9 cellular contexts compared by ENCODE assay signal in genomic region chr15:78076231-78077052, GRCh38. TPM values are rescaled to one million over a fixed set of nuclear protein-coding genes. Genes with fewer than 3 reads are reported as not detected.
A peak's percentile ranks its signal among the peaks of the same experiment; 100 is the strongest.
DNase-seq lines count a peak whose midpoint lies in the region; ATAC-seq, FAIRE-seq and TF ChIP-seq lines count a peak whose summit lies in the region.
"Had no signal": no experiment of that assay in that cellular context is flagged by ENCODE, and none has a peak within 500 bp of the region (broad histone marks: within the 10 kb centered on the region; RNA-seq: fewer than 3 reads in every experiment).

No MANE protein-coding gene starts in this region.

- peaks cover 50% of the 10 kb centered on the region for H3K4me1 Mint-ChIP-seq in activated naive CD4-positive, alpha-beta T cell treated with anti-CD3 and anti-CD28 coated beads, Interleukin-2, amount 50 U/mL, for 24 hours
- peaks cover 50% of the 10 kb centered on the region for H3K4me1 Mint-ChIP-seq in stimulated activated effector memory CD8-positive, alpha-beta T cell treated with anti-CD3 and anti-CD28 coated beads, Interleukin-12 subunit alpha, Interleukin-12 subunit beta, amount 100 ng/mL, for 72 hours

- no peak for TF ChIP-seq RAD21 in A549 (conservative IDR thresholded peaks at IDR 0.05 in 1 of 2, IDR thresholded peaks at IDR 0.05 in 1 of 2)

- H3K27me3 ChIP-seq in HAP-1 (ENCODE audit: low read depth) = no peaks in the 10 kb centered on the region

- H3K4me1 ChIP-seq in A549 = peaks cover 20% of the 10 kb centered on the region
- peaks cover 38% of the 10 kb centered on the region for H3K4me1 ChIP-seq in HAP-1

- CTCF ChIA-PET in A549 (lab: Yijun Ruan, JAX) = interaction anchor here (0.8 to 8.2 kb wide), 9 partner anchors 15 to 117 kb away, joined by 3 to 57 read pairs (median 4); no protein-coding TSS in a partner anchor

- TF ChIP-seq CTCF in A549 (IDR thresholded peaks at IDR 0.05) = no peak; the same call in 2 of the 3 replicates

- in situ Hi-C loops in HAP-1 (cut with MboI; ENCODE audit: low sequenced_read_pairs) = no loop called here

- H3K36me3 ChIP-seq in HAP-1 (replicated peaks) = no peaks in the 10 kb centered on the region

- no peaks in the 10 kb centered on the region for H3K9me3 ChIP-seq in A549
- H3K9me3 ChIP-seq in HAP-1 = no peaks in the 10 kb centered on the region

- no peaks in the 10 kb centered on the region for H3K27me3 Mint-ChIP-seq in activated naive CD4-positive, alpha-beta T cell treated with anti-CD3 and anti-CD28 coated beads, Interleukin-2, amount 50 U/mL, for 24 hours

- H3K27ac Mint-ChIP-seq in activated naive CD4-positive, alpha-beta T cell treated with anti-CD3 and anti-CD28 coated beads, Interleukin-2, amount 50 U/mL, for 24 hours = peak overlapping the region; percentile 91
- H3K27ac Mint-ChIP-seq in stimulated activated effector memory CD8-positive, alpha-beta T cell treated with anti-CD3 and anti-CD28 coated beads, Interleukin-12 subunit alpha, Interleukin-12 subunit beta, amount 100 ng/mL, for 72 hours = peak overlapping the region; percentile 94

- DNase-seq in A549 (ENCODE audit: low read depth in 1 of 2, low spot score in 1 of 2) (no peak), HAP-1 (ENCODE audit: low spot score in 2 of 2) (peak; percentile 68 to 77), inferior parietal cortex (ENCODE audit: extremely low spot score) (no peak), GOT3 (lab: John Stamatoyannopoulos, UW) (no peak)
- DNase-seq in stimulated activated effector memory CD8-positive, alpha-beta T cell treated with anti-CD3 and anti-CD28 coated beads, Interleukin-12 subunit alpha, Interleukin-12 subunit beta, amount 100 ng/mL, for 72 hours (ENCODE audit: low spot score in 2 of 2) = no peak

- H3K4me3 Mint-ChIP-seq in activated naive CD4-positive, alpha-beta T cell treated with anti-CD3 and anti-CD28 coated beads, Interleukin-2, amount 50 U/mL, for 24 hours = peak overlapping the region; percentile 95
- H3K4me3 Mint-ChIP-seq in stimulated activated effector memory CD8-positive, alpha-beta T cell treated with anti-CD3 and anti-CD28 coated beads, Interleukin-12 subunit alpha, Interleukin-12 subunit beta, amount 100 ng/mL, for 72 hours = peak overlapping the region; percentile 97

- peak; percentile 39 to 57 for ATAC-seq in A549
- peak; percentile 43 for ATAC-seq in stimulated activated effector memory CD8-positive, alpha-beta T cell treated with anti-CD3 and anti-CD28 coated beads, Interleukin-12 subunit alpha, Interleukin-12 subunit beta, amount 100 ng/mL, for 72 hours
- ATAC-seq in HG02884 (IDR thresholded peaks at IDR 0.05; ENCODE audit: unreplicated experiment) = no peak

- FAIRE-seq in A549 (lab: Jason Lieb, UNC) = no peak
- FAIRE-seq: islet of Langerhans had no signal

- H3K27ac ChIP-seq in A549 = peak overlapping the region; percentile 81 to 91

- peaks cover 4% of the 10 kb centered on the region for H3K36me3 Mint-ChIP-seq in activated naive CD4-positive, alpha-beta T cell treated with anti-CD3 and anti-CD28 coated beads, Interleukin-2, amount 50 U/mL, for 24 hours
- peaks cover 11% of the 10 kb centered on the region for H3K36me3 Mint-ChIP-seq in stimulated activated effector memory CD8-positive, alpha-beta T cell treated with anti-CD3 and anti-CD28 coated beads, Interleukin-12 subunit alpha, Interleukin-12 subunit beta, amount 100 ng/mL, for 72 hours

- no peak for TF ChIP-seq EP300 in A549 (IDR thresholded peaks at IDR 0.05)

- POLR2A ChIA-PET in A549 (lab: Yijun Ruan, JAX) = no interaction called here

- 65% methylated on average over 17 of the region's 17 CpGs for WGBS in A549 (ENCODE audit: missing lambda C conversion rate)

- no peak for TF ChIP-seq POLR2A in A549 (IDR thresholded peaks at IDR 0.05; ENCODE audit: low read length)

- peak overlapping the region; percentile 83 for H3K4me3 ChIP-seq in A549
- peak overlapping the region; percentile 74 for H3K4me3 ChIP-seq in HAP-1
- peak overlapping the region; percentile 72 for H3K4me3 ChIP-seq in iPS-11a (ENCODE audit: low read depth, low read length)

- H3K9me3 Mint-ChIP-seq in activated naive CD4-positive, alpha-beta T cell treated with anti-CD3 and anti-CD28 coated beads, Interleukin-2, amount 50 U/mL, for 24 hours = no peaks in the 10 kb centered on the region
- no peaks in the 10 kb centered on the region for H3K9me3 Mint-ChIP-seq in stimulated activated effector memory CD8-positive, alpha-beta T cell treated with anti-CD3 and anti-CD28 coated beads, Interleukin-12 subunit alpha, Interleukin-12 subunit beta, amount 100 ng/mL, for 72 hours

- H3K4me2 ChIP-seq in A549 = peak overlapping the region; percentile 87

TF ChIP-seq in A549, 52 proteins besides CTCF, POLR2A, EP300 and RAD21:
- no peak for TF ChIP-seq EHMT2 (IDR thresholded peaks at IDR 0.05; ENCODE audit: low read depth)
- TF ChIP-seq HOXB5 (CRISPR knock-in tag; IDR thresholded peaks at IDR 0.05) = no peak
- TF ChIP-seq RFX5 (IDR thresholded peaks at IDR 0.05) = no peak
- TF ChIP-seq HES2 (IDR thresholded peaks at IDR 0.05) = no peak
- TF ChIP-seq SMC3 (IDR thresholded peaks at IDR 0.05) = no peak
- TF ChIP-seq MAZ (IDR thresholded peaks at IDR 0.05; ENCODE audit: borderline replicate concordance, low read depth, low read length) = no peak
- no peak for TF ChIP-seq REST (IDR thresholded peaks at IDR 0.05)
- no peak for TF ChIP-seq HOXA7 (CRISPR knock-in tag; IDR thresholded peaks at IDR 0.05)
- TF ChIP-seq MYC (IDR thresholded peaks at IDR 0.05; ENCODE audit: borderline replicate concordance, low read length) = no peak
- TF ChIP-seq NPAS2 (CRISPR knock-in tag; IDR thresholded peaks at IDR 0.05; ENCODE audit: borderline replicate concordance) = no peak
- TF ChIP-seq CBX2 (IDR thresholded peaks at IDR 0.05; ENCODE audit: borderline replicate concordance, low read depth) = no peak
- TF ChIP-seq KDM5A (IDR thresholded peaks at IDR 0.05) = no peak
- TF ChIP-seq JUNB (IDR thresholded peaks at IDR 0.05) = no peak
- TF ChIP-seq RCOR1 (IDR thresholded peaks at IDR 0.05; ENCODE audit: low read depth, low read length) = no peak
- TF ChIP-seq JUN (IDR thresholded peaks at IDR 0.05) = no peak
- TF ChIP-seq CHD4 (IDR thresholded peaks at IDR 0.05; ENCODE audit: borderline replicate concordance) = no peak
TF ChIP-seq in A549: peak in this region for 0.

RNA-seq across cellular contexts. Expression of gene TBC1D2B, which starts 1.1 kb away (rescaled TPM):
- 13.9 and 14.9 TPM in 2 replicates for polyA plus RNA-seq in A549 (2011; rRNA removed)
- 9.4 and 11.8 TPM in 2 replicates for polyA plus RNA-seq in A549 (2012; cell fraction: cytosol; rRNA removed)
- polyA plus RNA-seq in A549 (2012; cell fraction: nucleus; rRNA removed) = 34.3 and 50.0 TPM in 2 replicates
- polyA plus RNA-seq in A549 (2017; fragmentation: RNase III; extraction: RNeasy Plus Mini Kit Qiagen cat#74134 plus additional on column Dnase treatment) = 11.4 to 13.6 TPM (median 12.6 TPM) in 3 replicates
- 18.8 and 19.0 TPM in 2 replicates for polyA minus RNA-seq in A549 (2011; rRNA and poly(A)+ RNA removed)

RNA-seq across cellular contexts. Expression of gene SH2D7, which starts 15.9 kb away (rescaled TPM):
- polyA plus RNA-seq in A549 (2011; rRNA removed) (not detected in 2 replicates), A549 (2017; fragmentation: RNase III; extraction: RNeasy Plus Mini Kit Qiagen cat#74134 plus additional on column Dnase treatment) (not detected in 3 replicates)
- not detected in 2 replicates for polyA plus RNA-seq in A549 (2012; cell fraction: cytosol; rRNA removed)
- not detected in 2 replicates for polyA plus RNA-seq in A549 (2012; cell fraction: nucleus; rRNA removed)
- not detected in 2 replicates for polyA minus RNA-seq in A549 (2011; rRNA and poly(A)+ RNA removed)

RNA-seq across cellular contexts. Expression of gene CIB2, which starts 54.8 kb away (rescaled TPM):
- polyA plus RNA-seq in A549 (2011; rRNA removed) = 16.4 and 21.2 TPM in 2 replicates
- polyA plus RNA-seq in A549 (2012; cell fraction: cytosol; rRNA removed) = 15.8 and 17.4 TPM in 2 replicates
- 6.4 and 7.8 TPM in 2 replicates for polyA plus RNA-seq in A549 (2012; cell fraction: nucleus; rRNA removed)
- polyA plus RNA-seq in A549 (2017; fragmentation: RNase III; extraction: RNeasy Plus Mini Kit Qiagen cat#74134 plus additional on column Dnase treatment) = 21.6 to 26.7 TPM (median 25.3 TPM) in 3 replicates
- polyA minus RNA-seq in A549 (2011; rRNA and poly(A)+ RNA removed) = 21.1 and 26.6 TPM in 2 replicates

Comparison
In these comparisons a context has a peak if more than half of its experiments do, and no peak if none do; other contexts are left out.
1. DNase-seq: peak in HAP-1 (2 of 2); none in A549 (0 of 2), stimulated activated effector memory CD8-positive, alpha-beta T cell treated with anti-CD3 and anti-CD28 coated beads, Interleukin-12 subunit alpha, Interleukin-12 subunit beta, amount 100 ng/mL, for 72 hours (0 of 2), inferior parietal cortex (single experiment) and GOT3 (single experiment).
2. Peak in every context shown above with its lines, with median percentiles within 50 percentile points of each other: H3K4me3 ChIP-seq.